ENCODE assay signal across 8 cellular contexts in genomic region chr11:33257160-33257896, GRCh38. TPM values are rescaled to one million over a fixed set of nuclear protein-coding genes. Genes with fewer than 3 reads are reported as not detected.
DNase-seq lines count a peak whose midpoint lies in the region; ATAC-seq and TF ChIP-seq lines count a peak whose summit lies in the region.

Gene HIPK3, plus strand, starts transcription at chr11:33257381.

- H3K36me3 ChIP-seq in left ventricle myocardium inferior (no peaks in the 10 kb centered on the region), psoas muscle (ENCODE audit: insufficient read depth in 1 of 2, low read depth in 1 of 2) (no peaks in the 10 kb centered on the region)

- intact Hi-C loops in left ventricle myocardium inferior (cut with micrococcal nuclease) (loop anchor here (5.0 to 10.0 kb wide), 2 partner anchors 70 to 93 kb away; partner anchors contain the start of gene CSTF3), psoas muscle (cut with DNase I) (loop anchor here (5.0 kb wide), 2 partner anchors 70 to 95 kb away; partner anchors contain the start of gene CSTF3 (in 2 of the 2))

- H3K4me3 Mint-ChIP-seq in T-helper 17 cell = peak within 1 kb of the TSS; percentile 98

- H3K36me3 Mint-ChIP-seq in T-helper 17 cell (ENCODE audit: low read depth) = no peaks in the 10 kb centered on the region

- H3K4me1 Mint-ChIP-seq in T-helper 17 cell = peaks cover 35% of the 10 kb centered on the region

- H3K4me1 ChIP-seq in left ventricle myocardium inferior = peaks cover 57% of the 10 kb centered on the region
- peaks cover 32% of the 10 kb centered on the region for H3K4me1 ChIP-seq in psoas muscle

- WGBS in psoas muscle, 3 donors = 0 to 1% (median 0%) methylated on average over 37 to 85 of the region's 85 CpGs

- H3K9me3 ChIP-seq in T-helper 17 cell (ENCODE audit: control insufficient read depth, low read length, poor library complexity, severe bottlenecking) = no peaks in the 10 kb centered on the region
- H3K9me3 ChIP-seq in left ventricle myocardium inferior (replicated peaks) = no peaks in the 10 kb centered on the region
- no peaks in the 10 kb centered on the region for H3K9me3 ChIP-seq in psoas muscle

- peak within 1 kb of the TSS; percentile 95 for H3K27ac Mint-ChIP-seq in T-helper 17 cell

- peak; percentile 79 for ATAC-seq in HG02623 (IDR thresholded peaks at IDR 0.05; ENCODE audit: unreplicated experiment)
- ATAC-seq in T-helper 17 cell = peak; percentile 83
- peak; percentile 80 to 85 (median 82) for ATAC-seq in psoas muscle

- H3K27me3 Mint-ChIP-seq in T-helper 17 cell = no peaks in the 10 kb centered on the region

- H3K4me3 ChIP-seq in GM12875 (ENCODE audit: low read depth, low read length) (peak within 1 kb of the TSS; percentile 88), left ventricle myocardium inferior (peak within 1 kb of the TSS; percentile 98), psoas muscle (peak within 1 kb of the TSS; percentile 95)

- peak within 1 kb of the TSS; percentile 100 for H3K27ac ChIP-seq in left ventricle myocardium inferior (replicated peaks)
- H3K27ac ChIP-seq in psoas muscle = peak within 1 kb of the TSS; percentile 100

- no peaks in the 10 kb centered on the region for H3K27me3 ChIP-seq in left ventricle myocardium inferior (ENCODE audit: low read depth)
- no peaks in the 10 kb centered on the region for H3K27me3 ChIP-seq in psoas muscle (ENCODE audit: insufficient read depth in 3 of 3, low read length in 2 of 3)

- TF ChIP-seq CTCF in GM12875 (IDR thresholded peaks at IDR 0.05; ENCODE audit: borderline replicate concordance, insufficient read depth, low read depth, low read length) (peak; percentile 55; the same call in 1 of the 2 replicates), left ventricle myocardium inferior (IDR thresholded peaks at IDR 0.05; ENCODE audit: borderline replicate concordance) (peak; percentile 59), psoas muscle (IDR thresholded peaks at IDR 0.05) (peak; percentile 66)

- peak; percentile 70 for DNase-seq in NCI-H1092 treated with DMSO at 0.1 percent for 48 hours (lab: John Stamatoyannopoulos, UW)
- DNase-seq in T-helper 17 cell = peak; percentile 67 to 71 (median 67)
- peak; percentile 50 for DNase-seq in amniotic stem cell (lab: John Stamatoyannopoulos, UW)
- peak; percentile 87 for DNase-seq in left ventricle myocardium inferior
- peak; percentile 84 to 90 for DNase-seq in psoas muscle
- peak; percentile 86 for DNase-seq in ureter (ENCODE audit: low spot score)

RNA-seq across cellular contexts. Expression of gene HIPK3, which starts in this region (rescaled TPM):
- total RNA-seq in T-helper 17 cell (10 to 100 TPM; 59.7 to 64.1 TPM), left ventricle myocardium inferior (247 TPM), psoas muscle (100 to 1,000 TPM; 119 to 155 (median 134) TPM), ureter (160 TPM)
- 10 to 100 TPM in 2 of 3 donors, 1 to 10 TPM in 1; 7.8 to 64.2 (median 25.5) TPM for polyA plus RNA-seq in psoas muscle

Comparison
In these comparisons a context has a peak if more than half of its experiments do, and no peak if none do; other contexts are left out.
1. Peak in every context shown above with its lines: DNase-seq, ATAC-seq, H3K4me3 ChIP-seq and H3K27ac ChIP-seq.